ENCODE assay signal across 11 cellular contexts in the genomic region with DNA sequence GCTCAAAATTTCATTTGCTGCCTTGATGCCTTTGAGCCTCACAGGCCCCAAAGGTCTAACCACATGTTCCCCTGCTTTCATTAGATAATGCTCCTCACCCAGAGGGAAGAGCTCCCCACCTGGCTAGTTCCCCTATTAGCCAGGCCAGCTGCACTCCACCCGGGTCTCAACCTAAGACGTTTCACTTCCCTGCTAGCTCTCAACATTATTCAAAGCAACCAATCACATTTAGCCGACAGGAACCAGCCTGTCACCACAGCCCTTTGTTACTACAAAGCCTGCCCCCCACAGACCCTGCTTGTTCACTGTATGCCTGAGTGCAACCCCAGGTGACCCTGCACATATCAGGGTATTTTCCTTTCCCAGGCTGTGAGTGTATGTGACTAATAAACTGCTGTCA.
DNase-seq lines count a peak whose midpoint lies in the region; ATAC-seq and TF ChIP-seq lines count a peak whose summit lies in the region.
"Had no signal": no experiment of that assay in that cellular context is flagged by ENCODE, and none has a peak within 500 bp of the region (broad histone marks: within the 10 kb centered on the region; RNA-seq: fewer than 3 reads in every experiment).

No MANE protein-coding gene starts in this region.

- intact Hi-C loops in activated naive CD4-positive, alpha-beta T cell treated with anti-CD3 and anti-CD28 coated beads for 36 hours (cut with micrococcal nuclease): no loop called here

- H3K4me2 ChIP-seq in SU-DHL-6 (ENCODE audit: low read depth, low read length, poor library complexity, severe bottlenecking): peak overlapping the region; percentile 42

- H3K36me3 ChIP-seq in SU-DHL-6 (ENCODE audit: low read length): no peaks in the 10 kb centered on the region
- H3K36me3 ChIP-seq: BLaER1 treated with 17β-estradiol and CSF1 and Interleukin-3, amounts not matched to agents 10 nM and 100 nM; esophagus squamous epithelium had no signal

- H3K9me2 ChIP-seq in SU-DHL-6 (replicated peaks; ENCODE audit: insufficient read depth, low read length): no peaks in the 10 kb centered on the region

- no peaks in the 10 kb centered on the region for H3K27me3 ChIP-seq in SU-DHL-6 (ENCODE audit: low read length)
- H3K27me3 ChIP-seq: BLaER1 treated with 17β-estradiol and CSF1 and Interleukin-3, amounts not matched to agents 10 nM and 100 nM; esophagus squamous epithelium had no signal

- no peak overlapping the region for H3K27ac Mint-ChIP-seq in activated naive CD4-positive, alpha-beta T cell treated with anti-CD3 and anti-CD28 coated beads for 36 hours
- H3K27ac Mint-ChIP-seq in activated naive CD8-positive, alpha-beta T cell treated with anti-CD3 and anti-CD28 coated beads for 36 hours: no peak overlapping the region
- no peak overlapping the region for H3K27ac Mint-ChIP-seq in chondrocyte (ENCODE audit: unreplicated experiment)

- no peaks in the 10 kb centered on the region for H3K79me2 ChIP-seq in SU-DHL-6 (ENCODE audit: insufficient read depth, low read length)

- peak overlapping the region; percentile 58 for H3K27ac ChIP-seq in SU-DHL-6 (ENCODE audit: low read depth, low read length)
- H3K27ac ChIP-seq: BLaER1 treated with 17β-estradiol and CSF1 and Interleukin-3, amounts not matched to agents 10 nM and 100 nM; esophagus squamous epithelium had no signal

- CTCF ChIA-PET in activated naive CD4-positive, alpha-beta T cell treated with anti-CD3 and anti-CD28 coated beads for 36 hours (lab: Charles Lee): no interaction called here

- no peaks in the 10 kb centered on the region for H3K4me1 Mint-ChIP-seq in activated naive CD4-positive, alpha-beta T cell treated with anti-CD3 and anti-CD28 coated beads for 36 hours (ENCODE audit: low read depth)
- H3K4me1 Mint-ChIP-seq in activated naive CD8-positive, alpha-beta T cell treated with anti-CD3 and anti-CD28 coated beads for 36 hours: no peaks in the 10 kb centered on the region
- H3K4me1 Mint-ChIP-seq in chondrocyte (ENCODE audit: low read depth): no peaks in the 10 kb centered on the region

- H3K9ac ChIP-seq in SU-DHL-6 (ENCODE audit: low read length): no peak overlapping the region; the same call in 1 of the 2 replicates
- H3K9ac ChIP-seq: BLaER1 treated with 17β-estradiol and CSF1 and Interleukin-3, amounts not matched to agents 10 nM and 100 nM had no signal

- no peaks in the 10 kb centered on the region for H3K36me3 Mint-ChIP-seq in activated naive CD4-positive, alpha-beta T cell treated with anti-CD3 and anti-CD28 coated beads for 36 hours (ENCODE audit: low read depth)
- H3K36me3 Mint-ChIP-seq in activated naive CD8-positive, alpha-beta T cell treated with anti-CD3 and anti-CD28 coated beads for 36 hours: no peaks in the 10 kb centered on the region
- H3K36me3 Mint-ChIP-seq in chondrocyte (ENCODE audit: low read depth): peaks cover 2% of the 10 kb centered on the region

- no peaks in the 10 kb centered on the region for H3F3A ChIP-seq in SU-DHL-6 (ENCODE audit: insufficient read depth)

- no peaks in the 10 kb centered on the region for H3K27me3 Mint-ChIP-seq in activated naive CD4-positive, alpha-beta T cell treated with anti-CD3 and anti-CD28 coated beads for 36 hours (ENCODE audit: low read depth)
- H3K27me3 Mint-ChIP-seq in activated naive CD8-positive, alpha-beta T cell treated with anti-CD3 and anti-CD28 coated beads for 36 hours: no peaks in the 10 kb centered on the region
- peaks cover 3% of the 10 kb centered on the region for H3K27me3 Mint-ChIP-seq in chondrocyte (ENCODE audit: low read depth)

- peak overlapping the region; percentile 18 for H3K4me3 ChIP-seq in SU-DHL-6 (ENCODE audit: insufficient read depth, low read length, poor library complexity, severe bottlenecking)
- H3K4me3 ChIP-seq: BLaER1 treated with 17β-estradiol and CSF1 and Interleukin-3, amounts not matched to agents 10 nM and 100 nM; esophagus squamous epithelium had no signal

- H3K4me3 Mint-ChIP-seq in activated naive CD4-positive, alpha-beta T cell treated with anti-CD3 and anti-CD28 coated beads for 36 hours: no peak overlapping the region
- H3K4me3 Mint-ChIP-seq in activated naive CD8-positive, alpha-beta T cell treated with anti-CD3 and anti-CD28 coated beads for 36 hours: no peak overlapping the region
- no peak overlapping the region for H3K4me3 Mint-ChIP-seq in chondrocyte (ENCODE audit: unreplicated experiment)

- H2AFZ ChIP-seq in SU-DHL-6 (ENCODE audit: low read depth, low read length, severe bottlenecking): peak overlapping the region; percentile 59

- H4K20me1 ChIP-seq in SU-DHL-6 (ENCODE audit: low read depth, low read length): no peaks in the 10 kb centered on the region
- H4K20me1 ChIP-seq: BLaER1 treated with 17β-estradiol and CSF1 and Interleukin-3, amounts not matched to agents 10 nM and 100 nM had no signal

- DNase-seq in activated naive CD4-positive, alpha-beta T cell treated with anti-CD3 and anti-CD28 coated beads for 36 hours: no peak
- no peak for DNase-seq in D341Med (ENCODE audit: low spot score)
- DNase-seq in activated naive CD8-positive, alpha-beta T cell treated with anti-CD3 and anti-CD28 coated beads for 36 hours: no peak
- no peak for DNase-seq in chondrocyte (ENCODE audit: low spot score)
- DNase-seq: esophagus squamous epithelium, Right ventricle myocardium superior had no signal

- TF ChIP-seq CTCF in SU-DHL-6 (IDR thresholded peaks at IDR 0.05; ENCODE audit: insufficient read depth, low read length, poor library complexity, severe bottlenecking): no peak
- TF ChIP-seq CTCF in chondrocyte (IDR thresholded peaks at IDR 0.05): no peak

- ATAC-seq in GM18505 (IDR thresholded peaks at IDR 0.05; ENCODE audit: unreplicated experiment) (peak; percentile 98), GM21619 (IDR thresholded peaks at IDR 0.05; ENCODE audit: unreplicated experiment) (peak; percentile 86), HG03432 (IDR thresholded peaks at IDR 0.05; ENCODE audit: unreplicated experiment) (peak; percentile 96)

- no peaks in the 10 kb centered on the region for H3K9me3 ChIP-seq in SU-DHL-6 (ENCODE audit: insufficient read depth, low read length)
- H3K9me3 ChIP-seq: esophagus squamous epithelium had no signal

- H3K9me3 Mint-ChIP-seq in activated naive CD4-positive, alpha-beta T cell treated with anti-CD3 and anti-CD28 coated beads for 36 hours: peaks cover 4% of the 10 kb centered on the region
- H3K9me3 Mint-ChIP-seq in activated naive CD8-positive, alpha-beta T cell treated with anti-CD3 and anti-CD28 coated beads for 36 hours: peaks cover 4% of the 10 kb centered on the region
- H3K9me3 Mint-ChIP-seq in chondrocyte (ENCODE audit: low read depth): peaks cover 16% of the 10 kb centered on the region

- no peak for TF ChIP-seq POLR2A in GM18505 (IDR thresholded peaks at IDR 0.05; ENCODE audit: borderline replicate concordance, extremely low read depth, insufficient read depth, insufficient read length)
